28 cellular contexts compared by ENCODE assay signal in genomic region chr1:5945445-5945844, GRCh38.
"Had no signal": no experiment of that assay in that cellular context is flagged by ENCODE, and none has a peak within 500 bp of the region (broad histone marks: within the 10 kb centered on the region; RNA-seq: fewer than 3 reads in every experiment).

No MANE protein-coding gene starts in this region.

- H3K9me3 Mint-ChIP-seq: activated B cell treated with CpG ODN at 0.5 μM for 24 hours; activated CD4-positive, alpha-beta T cell treated with anti-CD3 and anti-CD28 coated beads, Interleukin-2, amount 10 ng/mL, durations not matched to agents 24 days and 14 days; activated naive CD4-positive, alpha-beta T cell treated with anti-CD3 and anti-CD28 coated beads, Interleukin-2, amount 50 U/mL, for 72 hours; activated naive CD8-positive, alpha-beta T cell treated with anti-CD3 and anti-CD28 coated beads, Interleukin-2, amount 50 U/mL, for 24 hours; activated T-cell treated with anti-CD3 and anti-CD28 coated beads, Interleukin-2, amount 50 U/mL, for 4 hours; IgD-negative memory B cell had no signal

- H3K4me1 ChIP-seq: ascending aorta, body of pancreas, Peyer's patch, SJSA1 had no signal

- H3K4me3 ChIP-seq: ascending aorta, body of pancreas, Peyer's patch, SJSA1 had no signal

- H3K9me3 ChIP-seq: ascending aorta, body of pancreas, Peyer's patch, SJSA1 had no signal

- H3K4me3 Mint-ChIP-seq: activated B cell treated with CpG ODN at 0.5 μM for 24 hours; activated CD4-positive, alpha-beta T cell treated with anti-CD3 and anti-CD28 coated beads, Interleukin-2, amount 10 ng/mL, durations not matched to agents 24 days and 14 days; activated naive CD8-positive, alpha-beta T cell treated with anti-CD3 and anti-CD28 coated beads, Interleukin-2, amount 50 U/mL, for 24 hours; activated T-cell treated with anti-CD3 and anti-CD28 coated beads, Interleukin-2, amount 50 U/mL, for 4 hours; IgD-negative memory B cell had no signal

- H3K27me3 ChIP-seq: ascending aorta, body of pancreas, Peyer's patch, SJSA1 had no signal

- H3K36me3 Mint-ChIP-seq: activated naive CD4-positive, alpha-beta T cell treated with anti-CD3 and anti-CD28 coated beads, Interleukin-2, amount 50 U/mL, for 72 hours had no signal

- H3K27me3 Mint-ChIP-seq: activated B cell treated with CpG ODN at 0.5 μM for 24 hours; activated CD4-positive, alpha-beta T cell treated with anti-CD3 and anti-CD28 coated beads, Interleukin-2, amount 10 ng/mL, durations not matched to agents 24 days and 14 days; activated naive CD8-positive, alpha-beta T cell treated with anti-CD3 and anti-CD28 coated beads, Interleukin-2, amount 50 U/mL, for 24 hours; IgD-negative memory B cell had no signal

- ATAC-seq: activated naive CD4-positive, alpha-beta T cell treated with anti-CD3 and anti-CD28 coated beads, Interleukin-2, amount 50 U/mL, for 72 hours; activated naive CD8-positive, alpha-beta T cell treated with anti-CD3 and anti-CD28 coated beads, Interleukin-2, amount 50 U/mL, for 24 hours; activated T-cell treated with anti-CD3 and anti-CD28 coated beads, Interleukin-2, amount 50 U/mL, for 4 hours; body of pancreas; SK-N-SH treated with all-trans-retinoic acid at 6 μM for 48 hours had no signal

- DNase-seq: activated B cell treated with CpG ODN at 0.5 μM for 24 hours; activated CD4-positive, alpha-beta T cell treated with anti-CD3 and anti-CD28 coated beads for 1 hour; activated CD4-positive, alpha-beta T cell treated with anti-CD3 and anti-CD28 coated beads, Interleukin-2, amount 10 ng/mL, durations not matched to agents 24 days and 14 days; activated CD4-positive, alpha-beta T cell treated with anti-CD3 and anti-CD28 coated beads, Interleukin-2, amount 50 U/mL, for 48 hours; activated effector memory CD4-positive, alpha-beta T cell treated with anti-CD3 and anti-CD28 coated beads, Interleukin-2, amount 50 U/mL, for 16 hours; activated naive CD4-positive, alpha-beta T cell treated with Interleukin-2 at 50 U/mL for 16 hours; activated naive CD8-positive, alpha-beta T cell treated with anti-CD3 and anti-CD28 coated beads, Interleukin-2, amount 50 U/mL, for 24 hours; activated T-cell treated with anti-CD3 and anti-CD28 coated beads, Interleukin-2, amount 50 U/mL, for 4 hours; amniotic stem cell; body of pancreas; KG1; NCI-H1105; NCI-H1436; NCI-H1694 treated with DMSO at 0.1 percent for 48 hours; NCI-H2029 treated with DMSO at 0.1 percent for 48 hours; NCI-H446; NCI-H524; Peyer's patch; SHP77; SW 1271; T-helper 2 cell; T1000 had no signal

- H3K27ac ChIP-seq: ascending aorta, body of pancreas, Peyer's patch, RWPE1, SJSA1 had no signal

- H3K4me1 Mint-ChIP-seq: activated B cell treated with CpG ODN at 0.5 μM for 24 hours; activated CD4-positive, alpha-beta T cell treated with anti-CD3 and anti-CD28 coated beads, Interleukin-2, amount 10 ng/mL, durations not matched to agents 24 days and 14 days; activated naive CD8-positive, alpha-beta T cell treated with anti-CD3 and anti-CD28 coated beads, Interleukin-2, amount 50 U/mL, for 24 hours; IgD-negative memory B cell had no signal

- H3K27ac Mint-ChIP-seq: activated B cell treated with CpG ODN at 0.5 μM for 24 hours; activated CD4-positive, alpha-beta T cell treated with anti-CD3 and anti-CD28 coated beads, Interleukin-2, amount 10 ng/mL, durations not matched to agents 24 days and 14 days; activated naive CD8-positive, alpha-beta T cell treated with anti-CD3 and anti-CD28 coated beads, Interleukin-2, amount 50 U/mL, for 24 hours; IgD-negative memory B cell had no signal
